12 cellular contexts compared by ENCODE assay signal in the genomic region with DNA sequence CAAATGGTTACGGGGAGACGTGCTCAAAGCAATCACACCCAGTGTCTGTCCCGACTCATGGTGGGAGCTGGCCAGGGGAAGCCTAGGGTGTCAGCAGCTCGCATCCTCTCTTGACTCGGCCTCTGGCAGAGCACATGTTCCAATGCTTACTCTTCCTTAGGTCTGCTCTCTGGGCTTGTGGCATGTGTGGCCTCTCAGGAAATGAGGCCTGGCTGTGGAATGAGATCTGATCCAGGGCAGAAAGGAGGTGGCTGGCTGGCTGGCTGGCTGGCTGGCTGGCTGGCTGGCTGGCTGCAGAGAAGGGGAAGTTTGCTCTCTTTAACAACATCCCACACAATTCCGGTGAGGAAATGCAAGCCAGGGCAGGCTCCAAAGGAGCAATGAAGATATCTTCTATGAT.
DNase-seq lines count a peak whose midpoint lies in the region; ATAC-seq, FAIRE-seq and TF ChIP-seq lines count a peak whose summit lies in the region.
"Had no signal": no experiment of that assay in that cellular context is flagged by ENCODE, and none has a peak within 500 bp of the region (broad histone marks: within the 10 kb centered on the region; RNA-seq: fewer than 3 reads in every experiment).

No MANE protein-coding gene starts in this region.

- H3K27me3 ChIP-seq in liver (ENCODE audit: control insufficient read depth in 4 of 4, insufficient read depth in 4 of 4, low read length in 3 of 4) = no peaks in the 10 kb centered on the region
- peaks cover 1 to 29% of the 10 kb centered on the region in 2 experiments for H3K27me3 ChIP-seq in HepG2 (ENCODE audit: control insufficient read depth in 1 of 2, insufficient read depth in 2 of 2, low read length in 2 of 2)
- no peaks in the 10 kb centered on the region for H3K27me3 ChIP-seq in Peyer's patch

- CTCF ChIA-PET in HepG2 (lab: Yijun Ruan, JAX; ENCODE audit: low intra/inter-chr PET ratio, low total read pairs) = no interaction called here

- intact Hi-C loops in HepG2 (cut with micrococcal nuclease; ENCODE audit: unreplicated experiment) = no loop called here

- TF ChIP-seq EP300 in HepG2 (IDR thresholded peaks at IDR 0.05; ENCODE audit: low read depth in 2 of 2, low read length in 2 of 2) (no peak), HepG2 (CRISPR knock-in tag; IDR thresholded peaks at IDR 0.05; ENCODE audit: borderline replicate concordance) (no peak)

- TF ChIP-seq POLR2A in HepG2 (IDR thresholded peaks at IDR 0.05; ENCODE audit: insufficient read depth in 1 of 2, low read depth in 2 of 2, low read length in 2 of 2) (no peak), Peyer's patch (IDR thresholded peaks at IDR 0.05) (no peak)

- H3K9me3 ChIP-seq in liver (ENCODE audit: control insufficient read depth in 4 of 4, low read length in 3 of 4) = no peaks in the 10 kb centered on the region
- no peaks in the 10 kb centered on the region for H3K9me3 ChIP-seq in HepG2 (ENCODE audit: low read length)
- H3K9me3 ChIP-seq in Peyer's patch = no peaks in the 10 kb centered on the region

- no peaks in the 10 kb centered on the region for H4K20me1 ChIP-seq in HepG2 (ENCODE audit: insufficient read depth, low read length)

- in situ Hi-C loops in HepG2 (cut with HindIII; ENCODE audit: extremely low pct_ligation_motif_present, low pct_unique_long_range_greater_than_20kb) = no loop called here

- H3K79me2 ChIP-seq in HepG2 (ENCODE audit: insufficient read depth, low read length) = no peaks in the 10 kb centered on the region

- no peak for FAIRE-seq in HepG2 (lab: Jason Lieb, UNC)

- H3K4me3 ChIP-seq in liver (ENCODE audit: low read depth in 1 of 3, low read length in 3 of 3) (no peak overlapping the region), HepG2 (replicated peaks in 1 of 3; ENCODE audit: insufficient read depth in 1 of 3, low read depth in 2 of 3, low read length in 3 of 3) (no peak overlapping the region), Peyer's patch (no peak overlapping the region)

- POLR2A ChIA-PET in HepG2 (lab: Yijun Ruan, JAX) = no interaction called here

- DNase-seq in HepG2 (ENCODE audit: low spot score) = no peak
- DNase-seq in dermis microvascular lymphatic vessel endothelial cell (ENCODE audit: low read depth in 2 of 2) = peak; percentile 80 to 96
- DNase-seq in kidney tubule cell (ENCODE audit: low spot score) = peak; percentile 60
- DNase-seq in DMS53 treated with DMSO at 0.1 percent for 48 hours (lab: John Stamatoyannopoulos, UW; ENCODE audit: unreplicated experiment) = no peak
- DNase-seq in Peyer's patch = no peak
- DNase-seq in T-helper 2 cell = no peak
- DNase-seq in activated CD8-positive, alpha-beta memory T cell treated with anti-CD3 and anti-CD28 coated beads for 24 hours = no peak
- DNase-seq: activated naive CD4-positive, alpha-beta T cell; effector memory CD4-positive, alpha-beta T cell; NCI-H1930 had no signal

- no peak overlapping the region for H3K4me2 ChIP-seq in HepG2 (ENCODE audit: low read depth, low read length)

- H3K9ac ChIP-seq in liver (ENCODE audit: low read depth in 1 of 2, low read length in 2 of 2) (no peak overlapping the region), HepG2 (ENCODE audit: insufficient read depth, low read depth, low read length) (no peak overlapping the region)

- no peak for TF ChIP-seq CTCF in liver (IDR thresholded peaks at IDR 0.05; ENCODE audit: low read depth, low read length, missing input control)
- TF ChIP-seq CTCF in HepG2 (CRISPR knock-in tag; IDR thresholded peaks at IDR 0.05) = no peak
- TF ChIP-seq CTCF in Peyer's patch (IDR thresholded peaks at IDR 0.05) = no peak

- 69% methylated on average over 6 of the region's 6 CpGs for WGBS in liver
- WGBS in HepG2 (ENCODE audit: low lambda C conversion rate) = 9% methylated on average over 5 of the region's 6 CpGs

- peak in 1 of 2 donors; percentile 25 for TF ChIP-seq RAD21 in liver (IDR thresholded peaks at IDR 0.05)
- no peak for TF ChIP-seq RAD21 in HepG2 (CRISPR knock-in tag; IDR thresholded peaks at IDR 0.05)

- no peaks in the 10 kb centered on the region for H3K4me1 ChIP-seq in liver (ENCODE audit: control insufficient read depth in 4 of 4, insufficient read depth in 4 of 4, low read length in 3 of 4)
- no peaks in the 10 kb centered on the region for H3K4me1 ChIP-seq in HepG2 (ENCODE audit: insufficient read depth, low read length)
- H3K4me1 ChIP-seq in Peyer's patch = no peaks in the 10 kb centered on the region

- H3K36me3 ChIP-seq in liver (ENCODE audit: control insufficient read depth in 4 of 4, insufficient read depth in 3 of 4, low read depth in 1 of 4, low read length in 3 of 4) = no peaks in the 10 kb centered on the region
- no peaks in the 10 kb centered on the region for H3K36me3 ChIP-seq in HepG2 (replicated peaks in 1 of 2; ENCODE audit: control insufficient read depth in 1 of 2, insufficient read depth in 2 of 2, low read length in 2 of 2)
- no peaks in the 10 kb centered on the region for H3K36me3 ChIP-seq in Peyer's patch

- BruUV-seq in HepG2 (replicated peaks; lab: Mats Ljungman, UMichigan) = no TSS peak

- H3K27ac ChIP-seq in liver (ENCODE audit: low read depth in 1 of 2, low read length in 2 of 2) = no peak overlapping the region
- no peak overlapping the region for H3K27ac ChIP-seq in HepG2 (ENCODE audit: extremely low read length, insufficient read depth, low read length)
- H3K27ac ChIP-seq in Peyer's patch = no peak overlapping the region
- H3K27ac ChIP-seq: HL-60 had no signal

- H2AFZ ChIP-seq in HepG2 (ENCODE audit: low read length) = no peak overlapping the region

- ATAC-seq in HepG2 = no peak

TF ChIP-seq in liver, 16 proteins besides CTCF, POLR2A, EP300 and RAD21:
- TF ChIP-seq FOXA1 (IDR thresholded peaks at IDR 0.05) (no peak), GABPA (IDR thresholded peaks at IDR 0.05 in 1 of 2, conservative IDR thresholded peaks at IDR 0.05 in 1 of 2) (no peak), HNF4A (conservative IDR thresholded peaks at IDR 0.05) (no peak), NR2F2 (IDR thresholded peaks at IDR 0.05) (peak; percentile 79), EGR1 (IDR thresholded peaks at IDR 0.05; ENCODE audit: low read depth in 2 of 2) (no peak), YY1 (IDR thresholded peaks at IDR 0.05) (no peak), TAF1 (conservative IDR thresholded peaks at IDR 0.05) (no peak)
- TF ChIP-seq, protein P1, sequence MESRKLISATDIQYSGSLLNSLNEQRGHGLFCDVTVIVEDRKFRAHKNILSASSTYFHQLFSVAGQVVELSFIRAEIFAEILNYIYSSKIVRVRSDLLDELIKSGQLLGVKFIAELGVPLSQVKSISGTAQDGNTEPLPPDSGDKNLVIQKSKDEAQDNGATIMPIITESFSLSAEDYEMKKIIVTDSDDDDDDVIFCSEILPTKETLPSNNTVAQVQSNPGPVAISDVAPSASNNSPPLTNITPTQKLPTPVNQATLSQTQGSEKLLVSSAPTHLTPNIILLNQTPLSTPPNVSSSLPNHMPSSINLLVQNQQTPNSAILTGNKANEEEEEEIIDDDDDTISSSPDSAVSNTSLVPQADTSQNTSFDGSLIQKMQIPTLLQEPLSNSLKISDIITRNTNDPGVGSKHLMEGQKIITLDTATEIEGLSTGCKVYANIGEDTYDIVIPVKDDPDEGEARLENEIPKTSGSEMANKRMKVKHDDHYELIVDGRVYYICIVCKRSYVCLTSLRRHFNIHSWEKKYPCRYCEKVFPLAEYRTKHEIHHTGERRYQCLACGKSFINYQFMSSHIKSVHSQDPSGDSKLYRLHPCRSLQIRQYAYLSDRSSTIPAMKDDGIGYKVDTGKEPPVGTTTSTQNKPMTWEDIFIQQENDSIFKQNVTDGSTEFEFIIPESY (IDR thresholded peaks at IDR 0.05) = no peak
- TF ChIP-seq, protein P2, sequence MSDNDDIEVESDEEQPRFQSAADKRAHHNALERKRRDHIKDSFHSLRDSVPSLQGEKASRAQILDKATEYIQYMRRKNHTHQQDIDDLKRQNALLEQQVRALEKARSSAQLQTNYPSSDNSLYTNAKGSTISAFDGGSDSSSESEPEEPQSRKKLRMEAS (IDR thresholded peaks at IDR 0.05) = peak; percentile 44

TF ChIP-seq in HepG2, 621 proteins besides CTCF, POLR2A, EP300 and RAD21:
- no peak for TF ChIP-seq RBAK (CRISPR knock-in tag; IDR thresholded peaks at IDR 0.05)
- no peak for TF ChIP-seq MLLT10 (CRISPR knock-in tag; IDR thresholded peaks at IDR 0.05)
- no peak for TF ChIP-seq KLF13 (CRISPR knock-in tag; IDR thresholded peaks at IDR 0.05)
- TF ChIP-seq, protein P3, sequence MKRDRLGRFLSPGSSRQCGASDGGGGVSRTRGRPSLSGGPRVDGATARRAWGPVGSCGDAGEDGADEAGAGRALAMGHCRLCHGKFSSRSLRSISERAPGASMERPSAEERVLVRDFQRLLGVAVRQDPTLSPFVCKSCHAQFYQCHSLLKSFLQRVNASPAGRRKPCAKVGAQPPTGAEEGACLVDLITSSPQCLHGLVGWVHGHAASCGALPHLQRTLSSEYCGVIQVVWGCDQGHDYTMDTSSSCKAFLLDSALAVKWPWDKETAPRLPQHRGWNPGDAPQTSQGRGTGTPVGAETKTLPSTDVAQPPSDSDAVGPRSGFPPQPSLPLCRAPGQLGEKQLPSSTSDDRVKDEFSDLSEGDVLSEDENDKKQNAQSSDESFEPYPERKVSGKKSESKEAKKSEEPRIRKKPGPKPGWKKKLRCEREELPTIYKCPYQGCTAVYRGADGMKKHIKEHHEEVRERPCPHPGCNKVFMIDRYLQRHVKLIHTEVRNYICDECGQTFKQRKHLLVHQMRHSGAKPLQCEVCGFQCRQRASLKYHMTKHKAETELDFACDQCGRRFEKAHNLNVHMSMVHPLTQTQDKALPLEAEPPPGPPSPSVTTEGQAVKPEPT (CRISPR knock-in tag; IDR thresholded peaks at IDR 0.05; ENCODE audit: low read depth) = no peak
- TF ChIP-seq KLF15 (CRISPR knock-in tag; IDR thresholded peaks at IDR 0.05; ENCODE audit: borderline replicate concordance) = no peak
- no peak for TF ChIP-seq ZNF33A (CRISPR knock-in tag; IDR thresholded peaks at IDR 0.05; ENCODE audit: borderline replicate concordance)
TF ChIP-seq in HepG2: peak in this region for 0.

Comparison
In these comparisons a context has a peak if more than half of its experiments do, and no peak if none do; other contexts are left out.
1. DNase-seq: peak in dermis microvascular lymphatic vessel endothelial cell (2 of 2) and kidney tubule cell (single experiment); none in HepG2 (single experiment), DMS53 treated with DMSO at 0.1 percent for 48 hours (single experiment), Peyer's patch (0 of 3), T-helper 2 cell (0 of 5) and activated CD8-positive, alpha-beta memory T cell treated with anti-CD3 and anti-CD28 coated beads for 24 hours (single experiment).